8 cellular contexts compared by ENCODE assay signal in the genomic region with DNA sequence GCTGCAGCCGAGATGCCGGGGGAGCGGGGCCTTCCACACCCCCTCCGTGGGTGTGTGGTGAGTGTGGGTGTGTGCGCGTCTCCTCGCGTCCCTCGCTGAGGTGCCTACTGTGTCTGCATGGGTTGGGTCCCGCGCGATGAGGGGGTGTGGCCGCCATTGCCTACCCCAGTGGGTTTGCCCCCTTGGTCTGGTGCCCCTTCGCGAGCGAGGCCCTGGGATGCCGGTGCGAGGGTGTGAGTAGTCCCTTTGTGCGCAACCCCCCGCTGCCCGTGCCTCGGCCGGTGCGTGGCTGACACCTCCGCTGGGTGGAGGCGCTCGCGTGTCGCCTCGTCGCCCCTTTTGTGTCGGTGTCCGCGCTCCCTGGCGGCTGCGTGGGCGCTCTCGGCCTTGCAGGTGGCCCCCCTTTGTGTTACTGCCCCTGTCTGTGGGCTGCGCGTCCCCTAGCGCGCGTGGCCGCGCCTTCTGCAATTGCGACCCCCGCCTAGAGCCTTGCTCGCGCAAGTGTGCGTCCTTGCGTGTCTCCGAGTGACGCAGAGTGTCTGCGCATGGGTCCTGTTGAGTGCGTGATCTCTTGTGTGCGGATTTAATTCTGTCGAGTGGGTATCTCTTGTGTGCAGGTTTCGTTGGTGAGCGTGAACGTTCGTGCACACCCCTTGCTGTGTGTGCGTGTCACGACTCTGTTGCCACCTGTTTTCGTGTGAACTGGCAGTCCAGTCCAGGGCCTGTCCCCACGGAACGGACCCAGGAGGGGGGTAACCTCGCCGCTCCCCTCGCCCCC. TPM values are rescaled to one million over a fixed set of nuclear protein-coding genes. Genes with fewer than 3 reads are reported as not detected.
DNase-seq lines count a peak whose midpoint lies in the region; ATAC-seq, FAIRE-seq and TF ChIP-seq lines count a peak whose summit lies in the region.

No MANE protein-coding gene starts in this region.

- peak overlapping the region; percentile 57 for H3K27ac ChIP-seq in HUES48 (ENCODE audit: low read depth, low read length)
- H3K27ac ChIP-seq in body of pancreas: peak overlapping the region; percentile 74 to 100 (median 98)
- H3K27ac ChIP-seq in iPS-20b (ENCODE audit: low read length): no peak overlapping the region
- peak overlapping the region; percentile 89 to 94 for H3K27ac ChIP-seq in small intestine (ENCODE audit: low read depth in 1 of 2, low read length in 1 of 2)

- DNase-seq in DMS79 (lab: John Stamatoyannopoulos, UW): peak; percentile 39
- peak; percentile 57 for DNase-seq in T-helper 9 cell
- peak; percentile 54 to 67 (median 58) for DNase-seq in body of pancreas
- DNase-seq in small intestine: peak; percentile 44
- DNase-seq in GM19240 (ENCODE audit: insufficient read length, low spot score): no peak

- H3K9me3 ChIP-seq in HUES48 (ENCODE audit: control insufficient read depth, insufficient read depth, low read length) (no peaks in the 10 kb centered on the region), body of pancreas (no peaks in the 10 kb centered on the region), iPS-20b (ENCODE audit: insufficient read depth, low read depth, low read length) (no peaks in the 10 kb centered on the region), small intestine (ENCODE audit: control insufficient read depth, low read depth) (no peaks in the 10 kb centered on the region)

- peak overlapping the region; percentile 79 for H3K4me3 ChIP-seq in HUES48 (ENCODE audit: low read depth, low read length)
- peak overlapping the region; percentile 35 to 68 for H3K4me3 ChIP-seq in body of pancreas
- peak overlapping the region; percentile 79 for H3K4me3 ChIP-seq in iPS-20b (ENCODE audit: low read length)
- peak overlapping the region; percentile 77 to 87 for H3K4me3 ChIP-seq in small intestine (ENCODE audit: low read depth in 1 of 2, low read length in 2 of 2)

- no peak for FAIRE-seq in small intestine (lab: Jason Lieb, UNC)

- peak; percentile 34 for ATAC-seq in GM21423 (IDR thresholded peaks at IDR 0.05; ENCODE audit: unreplicated experiment)
- peak; percentile 29 for ATAC-seq in body of pancreas

- intact Hi-C loops in body of pancreas (cut with DNase I): no loop called here

- WGBS in body of pancreas, 2 donors: 1% methylated on average over 21 to 69 of the region's 69 CpGs
- 0% methylated on average over 69 of the region's 69 CpGs for WGBS in small intestine, 3 donors

- H3K27me3 ChIP-seq in HUES48 (ENCODE audit: control insufficient read depth, insufficient read depth, low read length): peaks cover 41% of the 10 kb centered on the region
- H3K27me3 ChIP-seq in body of pancreas: no peaks in the 10 kb centered on the region
- peaks cover 33% of the 10 kb centered on the region for H3K27me3 ChIP-seq in iPS-20b (ENCODE audit: insufficient read depth, low read length)
- no peaks in the 10 kb centered on the region for H3K27me3 ChIP-seq in small intestine (ENCODE audit: control insufficient read depth in 2 of 2, insufficient read depth in 2 of 2, low read length in 2 of 2)

- peak overlapping the region; percentile 35; the same call in 1 of the 2 replicates for H3K9ac ChIP-seq in HUES48 (ENCODE audit: low read depth, low read length)
- H3K9ac ChIP-seq in iPS-20b (ENCODE audit: low read depth, low read length): peak overlapping the region; percentile 40; the same call in 1 of the 2 replicates

- peak in 2 of 3 donors; percentile 33 to 75 for TF ChIP-seq POLR2A in body of pancreas (IDR thresholded peaks at IDR 0.05)

- peaks cover 6% of the 10 kb centered on the region; the same call in 1 of the 2 replicates for H3K36me3 ChIP-seq in HUES48 (ENCODE audit: control insufficient read depth, insufficient read depth, low read length)
- no peaks in the 10 kb centered on the region for H3K36me3 ChIP-seq in body of pancreas (replicated peaks in 1 of 2; ENCODE audit: insufficient read depth in 1 of 2, low read depth in 2 of 2)
- no peaks in the 10 kb centered on the region for H3K36me3 ChIP-seq in iPS-20b (ENCODE audit: insufficient read depth, low read depth, low read length)
- H3K36me3 ChIP-seq in small intestine (ENCODE audit: control insufficient read depth in 2 of 2, insufficient read depth in 2 of 2, low read length in 2 of 2): no peaks in the 10 kb centered on the region

- H3K4me1 ChIP-seq in HUES48 (ENCODE audit: control insufficient read depth, insufficient read depth, low read length) (peaks cover 21% of the 10 kb centered on the region), body of pancreas (peaks cover 22% of the 10 kb centered on the region), iPS-20b (ENCODE audit: insufficient read depth, low read length) (peaks cover 13% of the 10 kb centered on the region; the same call in 1 of the 2 replicates), small intestine (ENCODE audit: control insufficient read depth in 2 of 2, insufficient read depth in 1 of 2, low read depth in 1 of 2, low read length in 1 of 2) (peaks cover 4 to 5% of the 10 kb centered on the region in 2 donors)

- peak in 1 of 7 experiments; percentile 15 for TF ChIP-seq CTCF in body of pancreas (IDR thresholded peaks at IDR 0.05)

RNA-seq across cellular contexts. Expression of a gene that starts 0.6 kb away (rescaled TPM):
- total RNA-seq in body of pancreas: 100 to 1,000 TPM in 1 of 2 donors, 10 to 100 TPM in 1; 99.9 to 246 TPM
- polyA plus RNA-seq in small intestine: 10 to 100 TPM; 18.6 to 32.0 (median 25.9) TPM

RNA-seq across cellular contexts. Expression of a gene that starts 0.7 kb away (rescaled TPM):
- total RNA-seq in body of pancreas: 1 to 10 TPM; 4.3 to 7.5 TPM
- 10 to 100 TPM; 10.5 to 27.3 (median 21.5) TPM for polyA plus RNA-seq in small intestine
